In genomic region chr10:48698971-48699627, GRCh38 we compare ENCODE assay signal across 1 cellular context.
A peak's percentile ranks its signal among the peaks of the same experiment; 100 is the strongest.
TF ChIP-seq lines count a peak whose summit lies in the region.

No MANE protein-coding gene starts in this region.

TF ChIP-seq in GM12878, 131 proteins besides CTCF, POLR2A, EP300 and RAD21 (continues in another document):
- TF ChIP-seq POU2F2 (IDR thresholded peaks at IDR 0.05; ENCODE audit: borderline replicate concordance, low read depth, low read length): no peak
- TF ChIP-seq IKZF2 (IDR thresholded peaks at IDR 0.05): peak in 1 of 2 experiments; percentile 29; a peak in 1 of 4 replicates
- no peak for TF ChIP-seq ZNF207 (IDR thresholded peaks at IDR 0.05; ENCODE audit: borderline replicate concordance)
- TF ChIP-seq ZNF622 (IDR thresholded peaks at IDR 0.05): no peak
- no peak for TF ChIP-seq MYC (IDR thresholded peaks at IDR 0.05; ENCODE audit: insufficient read depth, insufficient read length, insufficient replicate concordance, low read length, severe bottlenecking)
- TF ChIP-seq TCF3 (IDR thresholded peaks at IDR 0.05; ENCODE audit: borderline replicate concordance, insufficient read depth, low read depth, low read length): no peak
- TF ChIP-seq ATF7 (IDR thresholded peaks at IDR 0.05; ENCODE audit: low read depth): 0 out of 2 replicates have a peak, but pooled peaks have one; percentile 9
- no peak for TF ChIP-seq SMAD5 (IDR thresholded peaks at IDR 0.05; ENCODE audit: low read depth)
- peak; percentile 66; the same call in 1 of the 2 replicates for TF ChIP-seq HDGF (IDR thresholded peaks at IDR 0.05)
- no peak for TF ChIP-seq CREM (IDR thresholded peaks at IDR 0.05; ENCODE audit: low read depth)
- no peak for TF ChIP-seq NRF1 (conservative IDR thresholded peaks at IDR 0.05; ENCODE audit: low read depth, low read length)
- TF ChIP-seq MAX (IDR thresholded peaks at IDR 0.05; ENCODE audit: low read depth, low read length): no peak
- no peak for TF ChIP-seq SIX5 (IDR thresholded peaks at IDR 0.05; ENCODE audit: low read depth, low read length, severe bottlenecking)
- no peak for TF ChIP-seq ZNF592 (IDR thresholded peaks at IDR 0.05)
- no peak for TF ChIP-seq FOXK2 (IDR thresholded peaks at IDR 0.05)
- TF ChIP-seq RELB (IDR thresholded peaks at IDR 0.05; ENCODE audit: low read depth): no peak; the same call in 1 of the 2 replicates
- peak; percentile 23; the same call in 1 of the 2 replicates for TF ChIP-seq IKZF1 (conservative IDR thresholded peaks at IDR 0.05)
- TF ChIP-seq ZBTB33 (IDR thresholded peaks at IDR 0.05): no peak
- TF ChIP-seq ZNF217 (IDR thresholded peaks at IDR 0.05): no peak
- TF ChIP-seq ZNF687 (IDR thresholded peaks at IDR 0.05): no peak
- TF ChIP-seq BMI1 (IDR thresholded peaks at IDR 0.05; ENCODE audit: borderline replicate concordance): no peak
- no peak for TF ChIP-seq RUNX3 (IDR thresholded peaks at IDR 0.05; ENCODE audit: low read length)
- no peak for TF ChIP-seq SUPT20H (IDR thresholded peaks at IDR 0.05; ENCODE audit: borderline replicate concordance, control insufficient read depth, low read depth, low read length)
- peak; percentile 61 for TF ChIP-seq PKNOX1 (IDR thresholded peaks at IDR 0.05)
- no peak for TF ChIP-seq RCOR1 (conservative IDR thresholded peaks at IDR 0.05; ENCODE audit: low read depth, low read length)
- TF ChIP-seq JUNB (IDR thresholded peaks at IDR 0.05): no peak
- TF ChIP-seq PBX3 (IDR thresholded peaks at IDR 0.05; ENCODE audit: insufficient replicate concordance, low read depth, low read length): peak; percentile 2
- TF ChIP-seq IRF3 (IDR thresholded peaks at IDR 0.05): no peak
- TF ChIP-seq E2F4 (IDR thresholded peaks at IDR 0.05; ENCODE audit: low read depth, low read length): no peak
- TF ChIP-seq SPI1 (IDR thresholded peaks at IDR 0.05; ENCODE audit: borderline replicate concordance, insufficient read depth, low read depth, low read length): no peak
- no peak for TF ChIP-seq E2F8 (IDR thresholded peaks at IDR 0.05; ENCODE audit: low read depth, partially characterized antibody)
- no peak for TF ChIP-seq HDAC2 (IDR thresholded peaks at IDR 0.05)
- TF ChIP-seq MEF2A (IDR thresholded peaks at IDR 0.05; ENCODE audit: insufficient read depth, low read depth, low read length): no peak
- no peak for TF ChIP-seq ZSCAN29 (IDR thresholded peaks at IDR 0.05)
- TF ChIP-seq ZNF274 (IDR thresholded peaks at IDR 0.05; ENCODE audit: insufficient read depth, insufficient read length): no peak
- no peak for TF ChIP-seq USF2 (IDR thresholded peaks at IDR 0.05; ENCODE audit: borderline replicate concordance, low read depth, low read length)
- TF ChIP-seq BACH1 (IDR thresholded peaks at IDR 0.05; ENCODE audit: borderline replicate concordance): no peak
- no peak for TF ChIP-seq CBFB (IDR thresholded peaks at IDR 0.05; ENCODE audit: low read depth)
- no peak for TF ChIP-seq SP1 (IDR thresholded peaks at IDR 0.05; ENCODE audit: low read depth, low read length)
- 0 out of 2 replicates have a peak, but pooled peaks have one; percentile 29 for TF ChIP-seq NBN (IDR thresholded peaks at IDR 0.05)
- TF ChIP-seq TCF12 (IDR thresholded peaks at IDR 0.05; ENCODE audit: low read depth, low read length): no peak
- no peak for TF ChIP-seq CBX5 (IDR thresholded peaks at IDR 0.05; ENCODE audit: low read depth)
